Comparison of ENCODE assay signal across 8 cellular contexts in genomic region chr20:57392130-57392445, GRCh38. TPM values are rescaled to one million over a fixed set of nuclear protein-coding genes. Genes with fewer than 3 reads are reported as not detected.
DNase-seq lines count a peak whose midpoint lies in the region; ATAC-seq and TF ChIP-seq lines count a peak whose summit lies in the region.

No MANE protein-coding gene starts in this region.

- TF ChIP-seq CTCF in choroid plexus epithelial cell (conservative IDR thresholded peaks at IDR 0.05; ENCODE audit: low read depth, low read length), result no peak

- peak overlapping the region; percentile 64 to 99 (median 96) for H3K27ac ChIP-seq in BLaER1 treated with 17β-estradiol and CSF1 and Interleukin-3, amounts not matched to agents 10 nM and 100 nM

- peak overlapping the region; percentile 92 to 100 (median 98) for H3K27ac Mint-ChIP-seq in naive thymus-derived CD8-positive, alpha-beta T cell

- H3K9ac ChIP-seq in BLaER1 treated with 17β-estradiol and CSF1 and Interleukin-3, amounts not matched to agents 10 nM and 100 nM, result peak overlapping the region; percentile 86 to 100 (median 98)

- H4K20me1 ChIP-seq in BLaER1 treated with 17β-estradiol and CSF1 and Interleukin-3, amounts not matched to agents 10 nM and 100 nM, result peaks cover 49 to 58% (median 57%) of the 10 kb centered on the region in 11 experiments

- H3K4me1 Mint-ChIP-seq in naive thymus-derived CD8-positive, alpha-beta T cell, result peaks cover 25 to 64% (median 61%) of the 10 kb centered on the region in 4 donors

- H3K36me3 Mint-ChIP-seq in naive thymus-derived CD8-positive, alpha-beta T cell, result peaks cover 0 to 40% (median 30%) of the 10 kb centered on the region in 3 donors

- POLR2A ChIA-PET in naive thymus-derived CD8-positive, alpha-beta T cell (lab: Charles Lee), result interaction anchor here (0.6 to 10.0 kb wide), 20 partner anchors 9 to 1033 kb away, joined by 3 to 218 read pairs (median 5); partner anchors contain the start of genes FAM210B, VAPB and ZBP1

- peaks cover 40 to 52% (median 51%) of the 10 kb centered on the region in 11 experiments for H3K36me3 ChIP-seq in BLaER1 treated with 17β-estradiol and CSF1 and Interleukin-3, amounts not matched to agents 10 nM and 100 nM

- H3K27me3 ChIP-seq in BLaER1 treated with 17β-estradiol and CSF1 and Interleukin-3, amounts not matched to agents 10 nM and 100 nM, result no peaks in the 10 kb centered on the region

- peak overlapping the region; percentile 88 to 99 (median 97) for H3K4me3 Mint-ChIP-seq in naive thymus-derived CD8-positive, alpha-beta T cell

- H3K27me3 Mint-ChIP-seq in naive thymus-derived CD8-positive, alpha-beta T cell, result no peaks in the 10 kb centered on the region

- ATAC-seq in naive thymus-derived CD8-positive, alpha-beta T cell, result no peak

- no peaks in the 10 kb centered on the region for H3K9me3 Mint-ChIP-seq in naive thymus-derived CD8-positive, alpha-beta T cell

- peak overlapping the region; percentile 82 to 100 (median 95) for H3K4me3 ChIP-seq in BLaER1 treated with 17β-estradiol and CSF1 and Interleukin-3, amounts not matched to agents 10 nM and 100 nM
- H3K4me3 ChIP-seq in Jurkat, Clone E6-1 (ENCODE audit: low read length), result peak overlapping the region; percentile 59
- H3K4me3 ChIP-seq in choroid plexus epithelial cell (ENCODE audit: low read depth, low read length), result peak overlapping the region; percentile 64

- H3K9me3 ChIP-seq in BLaER1 treated with 17β-estradiol and CSF1 and Interleukin-3, amounts not matched to agents 10 nM and 100 nM (replicated peaks in 1 of 11), result peaks cover 0 to 11% (median 0%) of the 10 kb centered on the region in 11 experiments; a peak in 6 of 22 replicates

- DNase-seq in Jurkat, Clone E6-1 (ENCODE audit: low read depth, low spot score), result no peak
- no peak for DNase-seq in choroid plexus epithelial cell (ENCODE audit: low read depth)
- peak in 2 of 10 donors; percentile 18 to 24 for DNase-seq in naive thymus-derived CD8-positive, alpha-beta T cell
- DNase-seq in T-helper 9 cell, result no peak
- DNase-seq in activated gamma-delta T cell (lab: John Stamatoyannopoulos, UW), result no peak
- no peak for DNase-seq in DMS53 treated with DMSO at 0.1 percent for 48 hours (lab: John Stamatoyannopoulos, UW; ENCODE audit: unreplicated experiment)
- DNase-seq in NCI-H345 treated with DMSO at 0.1 percent for 48 hours (lab: John Stamatoyannopoulos, UW; ENCODE audit: unreplicated experiment), result no peak

- H3K4me1 ChIP-seq in BLaER1 treated with 17β-estradiol and CSF1 and Interleukin-3, amounts not matched to agents 10 nM and 100 nM, result peaks cover 62 to 79% (median 73%) of the 10 kb centered on the region in 10 experiments

- peak overlapping the region; percentile 95 to 100 (median 99) for H3K4me2 ChIP-seq in BLaER1 treated with 17β-estradiol and CSF1 and Interleukin-3, amounts not matched to agents 10 nM and 100 nM

RNA-seq across cellular contexts. Expression of gene RBM38, which starts 0.9 kb away (rescaled TPM):
- 66.7 TPM for polyA plus RNA-seq in Jurkat, Clone E6-1 (2012; ENCODE audit: insufficient read depth, insufficient read length)
- 100 to 1,000 TPM; 117 to 121 TPM for total RNA-seq in naive thymus-derived CD8-positive, alpha-beta T cell
- 100 to 1,000 TPM in 1 of 3 donors, 10 to 100 TPM in 2; 48.9 to 153 (median 69.0) TPM for polyA plus RNA-seq in naive thymus-derived CD8-positive, alpha-beta T cell

RNA-seq across cellular contexts. Expression of gene RAE1, which starts 41.0 kb away (rescaled TPM):
- 81.1 TPM for polyA plus RNA-seq in Jurkat, Clone E6-1 (2012; ENCODE audit: insufficient read depth, insufficient read length)
- 10 to 100 TPM; 30.9 to 34.0 TPM for total RNA-seq in naive thymus-derived CD8-positive, alpha-beta T cell
- 10 to 100 TPM; 35.5 to 54.4 (median 37.0) TPM for polyA plus RNA-seq in naive thymus-derived CD8-positive, alpha-beta T cell
